In the genomic region with DNA sequence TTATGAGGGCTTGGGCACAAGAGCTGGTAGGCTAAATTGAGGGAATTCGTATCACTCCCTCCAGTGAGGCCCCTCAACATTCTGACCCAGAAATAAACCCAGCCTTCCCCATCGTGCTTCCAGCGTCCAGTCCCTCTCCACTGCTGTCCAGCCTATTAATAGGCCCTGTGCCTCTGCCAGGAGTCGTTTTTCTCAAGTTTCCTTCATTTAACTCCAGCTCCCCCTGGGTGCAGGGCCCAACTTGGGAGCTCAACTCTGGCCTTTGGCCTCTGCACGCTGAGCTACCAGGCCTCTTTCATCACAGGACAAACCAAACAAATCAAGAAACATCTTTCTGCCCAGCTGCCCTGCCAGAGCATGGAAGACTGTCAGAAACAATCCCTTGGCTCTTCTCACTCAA, we compare ENCODE assay signal across 19 cellular contexts. TPM values are rescaled to one million over a fixed set of nuclear protein-coding genes. Genes with fewer than 3 reads are reported as not detected.
DNase-seq lines count a peak whose midpoint lies in the region; ATAC-seq and TF ChIP-seq lines count a peak whose summit lies in the region.
"Had no signal": no experiment of that assay in that cellular context is flagged by ENCODE, and none has a peak within 500 bp of the region (broad histone marks: within the 10 kb centered on the region; RNA-seq: fewer than 3 reads in every experiment).

No MANE protein-coding gene starts in this region.

- H3K27me3 ChIP-seq in right cardiac atrium (ENCODE audit: control insufficient read depth, insufficient read depth) (no peaks in the 10 kb centered on the region), vagina (no peaks in the 10 kb centered on the region), H9 (ENCODE audit: insufficient read depth, low read length) (no peaks in the 10 kb centered on the region; the same call in 1 of the 2 replicates)
- H3K27me3 ChIP-seq: body of pancreas had no signal

- peaks cover 39% of the 10 kb centered on the region for H3K36me3 Mint-ChIP-seq in T-helper 2 cell treated with Interferon-gamma antibody and Interleukin-4, amounts not matched to agents 5 μg/mL and 100 μg/mL, for 36 hours (ENCODE audit: low read depth)
- H3K36me3 Mint-ChIP-seq in H9 (ENCODE audit: insufficient read depth in 1 of 3, low read depth in 3 of 3), result peaks cover 0 to 12% (median 0%) of the 10 kb centered on the region in 3 experiments; a peak in 4 of 7 replicates

- H3K27me3 Mint-ChIP-seq in T-helper 2 cell treated with Interferon-gamma antibody and Interleukin-4, amounts not matched to agents 5 μg/mL and 100 μg/mL, for 36 hours (ENCODE audit: low read depth), result no peaks in the 10 kb centered on the region
- H3K27me3 Mint-ChIP-seq in H9 (ENCODE audit: low read depth), result no peaks in the 10 kb centered on the region
- H3K27me3 Mint-ChIP-seq: CD4-positive, alpha-beta T cell had no signal

- intact Hi-C loops in right cardiac atrium (cut with DNase I), result no loop called here
- intact Hi-C loops in posterior vena cava (cut with DNase I), result no loop called here
- intact Hi-C loops in vagina (cut with DNase I), result no loop called here

- no peak overlapping the region for H3K56ac ChIP-seq in H9 (ENCODE audit: insufficient read length, low read depth, low read length)

- H3K27ac ChIP-seq in right cardiac atrium (ENCODE audit: low read length), result peak overlapping the region; percentile 91
- H3K27ac ChIP-seq in vagina, result peak overlapping the region; percentile 62
- H3K27ac ChIP-seq in H9 (ENCODE audit: insufficient read length, low read depth, low read length), result no peak overlapping the region
- H3K27ac ChIP-seq: body of pancreas had no signal

- DNase-seq in T-helper 2 cell treated with Interferon-gamma antibody and Interleukin-4, amounts not matched to agents 5 μg/mL and 100 μg/mL, for 36 hours (ENCODE audit: low spot score), result no peak
- DNase-seq in T-helper 2 cell (no peak), right cardiac atrium (peak in 2 of 3 donors; percentile 70 to 71), posterior vena cava (ENCODE audit: low spot score) (peak; percentile 79), vagina (ENCODE audit: extremely low spot score in 2 of 2) (no peak), NOMO-1 treated with DMSO at 0.1 percent for 48 hours (lab: John Stamatoyannopoulos, UW; ENCODE audit: unreplicated experiment) (no peak), RPMI8226 (no peak), H9 (no peak)
- DNase-seq: 8988T; activated CD4-positive, alpha-beta T cell treated with anti-CD3 and anti-CD28 coated beads, Interleukin-2, amount 50 U/mL, for 48 hours; body of pancreas; CD4-positive, alpha-beta T cell; endodermal cell; KG1; NCI-H146; NCI-H524 treated with DMSO at 0.1 percent for 48 hours; posterior cingulate gyrus; T1000 had no signal

- H3K9me3 Mint-ChIP-seq in T-helper 2 cell treated with Interferon-gamma antibody and Interleukin-4, amounts not matched to agents 5 μg/mL and 100 μg/mL, for 36 hours, result no peaks in the 10 kb centered on the region
- H3K9me3 Mint-ChIP-seq in H9, result no peaks in the 10 kb centered on the region
- H3K9me3 Mint-ChIP-seq: CD4-positive, alpha-beta T cell; endodermal cell; memory B cell had no signal

- no peak overlapping the region for H2BK15ac ChIP-seq in H9 (ENCODE audit: low read depth, low read length)

- H3K4ac ChIP-seq in H9 (ENCODE audit: low read depth, low read length), result no peak overlapping the region

- H4K5ac ChIP-seq in H9 (ENCODE audit: insufficient read length, low read depth, low read length), result no peak overlapping the region

- H3K4me3 ChIP-seq in right cardiac atrium (ENCODE audit: low read length) (no peak overlapping the region), vagina (no peak overlapping the region)
- H3K4me3 ChIP-seq: body of pancreas had no signal

- peaks cover 0 to 9% of the 10 kb centered on the region in 2 donors for H3K36me3 ChIP-seq in vagina

- WGBS in right cardiac atrium, result 19% methylated on average over 5 of the region's 5 CpGs
- no CpG with 5 or more reads among the region's 5 CpGs for whole genome bisulfite sequencing in H9 (ENCODE audit: extremely low coverage, insufficient read length, low lambda C conversion rate)

- peak; percentile 48 to 66 for ATAC-seq in right cardiac atrium
- ATAC-seq: body of pancreas had no signal

- no peak overlapping the region for H3K9ac ChIP-seq in H9 (ENCODE audit: extremely low read depth, insufficient read length, low read length)

- H3K9me3 ChIP-seq in right cardiac atrium (ENCODE audit: control insufficient read depth, low read length) (no peaks in the 10 kb centered on the region), vagina (no peaks in the 10 kb centered on the region), H9 (ENCODE audit: control insufficient read depth, low read depth, low read length) (no peaks in the 10 kb centered on the region)
- H3K9me3 ChIP-seq: body of pancreas had no signal

- H3K27ac Mint-ChIP-seq in T-helper 2 cell treated with Interferon-gamma antibody and Interleukin-4, amounts not matched to agents 5 μg/mL and 100 μg/mL, for 36 hours, result peak overlapping the region; percentile 49
- peak overlapping the region in 1 of 3 experiments; percentile 28; a peak in 1 of 7 replicates for H3K27ac Mint-ChIP-seq in H9
- H3K27ac Mint-ChIP-seq: CD4-positive, alpha-beta T cell; endodermal cell; memory B cell had no signal

- no peaks in the 10 kb centered on the region for H3K79me2 ChIP-seq in H9 (ENCODE audit: insufficient read depth, low read length)

- H3K18ac ChIP-seq in H9 (ENCODE audit: insufficient read length, low read depth, low read length), result no peak overlapping the region

- no peak overlapping the region for H2AFZ ChIP-seq in H9 (ENCODE audit: low read length)

- H4K91ac ChIP-seq in H9 (ENCODE audit: insufficient read length, low read depth, low read length), result no peak overlapping the region

- no peak overlapping the region for H2AK5ac ChIP-seq in H9 (ENCODE audit: insufficient read length, low read length)

- H3K79me1 ChIP-seq in H9 (ENCODE audit: insufficient read depth, low read depth, low read length, poor library complexity, severe bottlenecking), result no peaks in the 10 kb centered on the region

- no peak overlapping the region for H2BK120ac ChIP-seq in H9 (ENCODE audit: low read depth, low read length, poor library complexity, severe bottlenecking)

- H3K23ac ChIP-seq in H9 (ENCODE audit: insufficient read length, low read depth, low read length), result no peak overlapping the region

- no peak overlapping the region for H2BK5ac ChIP-seq in H9 (ENCODE audit: insufficient read length, low read length)

- H2BK20ac ChIP-seq in H9 (ENCODE audit: low read depth, low read length, poor library complexity, severe bottlenecking), result no peak overlapping the region

- TF ChIP-seq CTCF in vagina (IDR thresholded peaks at IDR 0.05), result no peak
- TF ChIP-seq CTCF in H9 (conservative IDR thresholded peaks at IDR 0.05), result no peak

- H3K4me1 ChIP-seq in right cardiac atrium (ENCODE audit: control insufficient read depth, insufficient read depth, low read length), result peaks cover 9% of the 10 kb centered on the region
- H3K4me1 ChIP-seq in vagina, result peaks cover 10% of the 10 kb centered on the region
- H3K4me1 ChIP-seq in H9 (ENCODE audit: insufficient read depth, low read length), result no peaks in the 10 kb centered on the region

- no peak overlapping the region for H3K4me3 Mint-ChIP-seq in T-helper 2 cell treated with Interferon-gamma antibody and Interleukin-4, amounts not matched to agents 5 μg/mL and 100 μg/mL, for 36 hours
- H3K4me3 Mint-ChIP-seq in H9, result no peak overlapping the region
- H3K4me3 Mint-ChIP-seq: CD4-positive, alpha-beta T cell; endodermal cell; memory B cell had no signal

- no peak overlapping the region for H3K14ac ChIP-seq in H9 (ENCODE audit: insufficient read depth, low read length)

- H2BK12ac ChIP-seq in H9 (ENCODE audit: insufficient read length, low read depth, low read length), result no peak overlapping the region

- TF ChIP-seq POLR2A in vagina (IDR thresholded peaks at IDR 0.05), result no peak

- peaks cover 14% of the 10 kb centered on the region for H3K4me1 Mint-ChIP-seq in T-helper 2 cell treated with Interferon-gamma antibody and Interleukin-4, amounts not matched to agents 5 μg/mL and 100 μg/mL, for 36 hours (ENCODE audit: low read depth)
- H3K4me1 Mint-ChIP-seq in H9, result peaks cover 0 to 2% of the 10 kb centered on the region in 2 experiments; a peak in 1 of 4 replicates

- H4K20me1 ChIP-seq in H9 (ENCODE audit: control insufficient read depth, insufficient read depth, insufficient read length), result no peaks in the 10 kb centered on the region

- no peak overlapping the region for H3T11ph ChIP-seq in H9 (ENCODE audit: low read length)

- no peaks in the 10 kb centered on the region for H3K23me2 ChIP-seq in H9 (ENCODE audit: insufficient read length, low read depth, low read length, poor library complexity, severe bottlenecking)

- H3K4me2 ChIP-seq in H9 (ENCODE audit: insufficient read depth, insufficient read length, low read length), result no peak overlapping the region

- H4K8ac ChIP-seq in H9 (replicated peaks; ENCODE audit: insufficient read length, low read depth, low read length), result no peak overlapping the region

RNA-seq across cellular contexts. Expression of a gene that starts 10.0 kb away (rescaled TPM):
- total RNA-seq in right cardiac atrium, result 10 to 100 TPM; 17.6 to 26.8 (median 19.5) TPM
- 31.0 TPM for polyA plus RNA-seq in right cardiac atrium
- 1 to 10 TPM; 6.9 to 9.5 TPM for total RNA-seq in posterior vena cava
- 16.2 TPM for total RNA-seq in vagina
- 2.4 and 2.5 TPM in 2 replicates for total RNA-seq in H9 (2021)

RNA-seq across cellular contexts. Expression of a gene that starts 23.6 kb away (rescaled TPM):
- total RNA-seq in right cardiac atrium, result under 1 TPM in 2 of 4 donors, not detected in 2; 0.25 to 0.26 TPM
- polyA plus RNA-seq in right cardiac atrium, result 0.05 TPM
- total RNA-seq in posterior vena cava, result not detected
- 0.25 TPM for total RNA-seq in vagina
- total RNA-seq in H9 (2021), result 0.07 TPM in 1 of 2 replicates, not detected in the other
- total RNA-seq: body of pancreas; CD4-positive, alpha-beta T cell had no signal

RNA-seq across cellular contexts. Expression of a gene that starts 33.5 kb away (rescaled TPM):
- 10 to 100 TPM; 57.6 to 71.9 (median 63.6) TPM for total RNA-seq in right cardiac atrium
- polyA plus RNA-seq in right cardiac atrium, result 144 TPM
- total RNA-seq in posterior vena cava, result 10 to 100 TPM; 38.2 to 46.2 TPM
- 94.8 TPM for total RNA-seq in vagina
- total RNA-seq in H9 (2021), result 56.2 and 58.3 TPM in 2 replicates

Comparison
In these comparisons a context has a peak if more than half of its experiments do, and no peak if none do; other contexts are left out.
1. DNase-seq: peak in right cardiac atrium (2 of 3) and posterior vena cava (single experiment); none in T-helper 2 cell treated with Interferon-gamma antibody and Interleukin-4, amounts not matched to agents 5 μg/mL and 100 μg/mL, for 36 hours (single experiment), T-helper 2 cell (0 of 5), vagina (0 of 2), NOMO-1 treated with DMSO at 0.1 percent for 48 hours (single experiment), RPMI8226 (single experiment) and H9 (single experiment).